Comparison of ENCODE assay signal across 1 cellular context in the genomic region with DNA sequence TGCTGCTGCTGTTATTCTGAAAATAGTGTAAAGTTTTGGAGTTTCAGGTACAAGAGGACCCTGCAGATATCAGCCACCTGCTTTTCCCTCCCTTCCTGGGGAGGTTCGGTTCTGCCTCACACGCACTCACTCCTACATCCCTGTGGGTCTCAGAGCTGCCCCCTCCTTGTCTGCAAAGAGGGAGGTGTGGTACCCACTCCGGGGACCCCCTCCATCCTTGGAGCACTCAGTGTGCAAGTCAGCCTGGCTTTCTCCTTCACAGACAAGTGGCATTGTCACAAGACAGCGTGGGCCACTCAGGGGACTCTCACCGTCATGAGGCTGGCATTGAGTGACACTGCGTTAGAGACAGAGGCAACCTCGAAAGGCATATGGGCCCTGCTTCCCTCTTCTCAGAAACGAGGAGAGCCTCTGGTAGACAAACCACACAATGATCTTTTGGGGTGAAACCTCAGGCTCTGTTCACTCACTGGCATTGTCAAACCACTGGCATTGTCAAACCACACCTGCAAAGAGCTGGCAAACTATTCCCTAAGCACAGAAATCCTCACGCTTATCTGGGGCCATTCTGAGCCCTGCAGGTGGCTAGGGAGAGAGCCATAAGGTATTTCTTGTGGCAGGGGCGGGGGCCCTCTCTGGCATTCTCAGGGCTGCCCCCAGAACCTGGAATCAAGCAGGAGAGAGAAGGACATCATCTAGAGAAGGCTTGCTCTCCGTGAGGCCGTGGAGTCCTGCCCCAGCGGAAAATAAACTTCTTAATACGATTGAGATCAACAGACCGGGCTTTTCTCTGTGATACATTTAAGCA.
TF ChIP-seq lines count a peak whose summit lies in the region.

No MANE protein-coding gene starts in this region.

TF ChIP-seq in H1, 55 proteins besides CTCF, POLR2A, EP300 and RAD21:
- TF ChIP-seq SP1 (IDR thresholded peaks at IDR 0.05; ENCODE audit: low read depth, low read length) (no peak), ZNF274 (IDR thresholded peaks at IDR 0.05; ENCODE audit: borderline replicate concordance, extremely low read depth, low read length) (no peak)
TF ChIP-seq in H1: peak in this region for 0.
